Comparison of ENCODE assay signal across 8 cellular contexts in the genomic region with DNA sequence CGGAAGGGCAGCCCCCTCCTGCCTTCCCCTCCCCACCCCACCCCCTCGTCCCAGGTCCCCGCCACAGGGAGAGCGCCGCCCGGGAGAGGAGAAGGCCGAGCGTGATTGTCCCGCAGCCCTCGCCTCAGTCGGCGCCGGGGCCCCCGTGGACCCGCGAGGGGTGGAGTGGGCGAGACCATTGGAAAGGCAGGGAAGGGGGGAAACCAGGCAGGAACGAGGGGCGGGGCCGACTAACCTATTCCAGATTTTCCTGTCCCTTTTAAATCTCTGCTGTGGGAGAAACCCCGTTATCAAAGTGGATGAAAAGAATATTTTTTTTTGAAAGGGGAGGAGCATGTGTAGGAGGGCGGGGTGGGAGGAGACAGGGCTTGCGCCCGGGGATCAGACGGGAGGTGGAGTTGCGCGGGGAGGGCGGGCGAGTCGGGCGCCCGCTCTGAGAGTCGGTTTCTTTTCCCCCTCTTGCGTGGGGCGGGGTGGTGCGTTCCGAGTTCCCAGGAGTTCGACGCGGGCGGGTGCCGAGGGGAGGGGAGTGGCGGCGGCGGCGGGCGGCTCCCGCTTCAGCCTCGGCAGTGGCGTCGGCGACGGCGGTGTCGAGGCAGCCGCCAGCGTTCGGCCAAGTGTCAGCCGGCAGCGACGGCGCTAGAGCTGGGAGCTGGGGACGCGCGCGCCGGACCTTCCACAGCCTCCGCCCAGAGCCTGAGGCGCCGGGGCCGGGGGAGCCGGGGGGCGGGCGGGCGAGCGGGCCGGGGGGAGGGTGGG. TPM values are rescaled to one million over a fixed set of nuclear protein-coding genes. Genes with fewer than 3 reads are reported as not detected.
DNase-seq lines count a peak whose midpoint lies in the region; ATAC-seq and TF ChIP-seq lines count a peak whose summit lies in the region.

A gene with protein sequence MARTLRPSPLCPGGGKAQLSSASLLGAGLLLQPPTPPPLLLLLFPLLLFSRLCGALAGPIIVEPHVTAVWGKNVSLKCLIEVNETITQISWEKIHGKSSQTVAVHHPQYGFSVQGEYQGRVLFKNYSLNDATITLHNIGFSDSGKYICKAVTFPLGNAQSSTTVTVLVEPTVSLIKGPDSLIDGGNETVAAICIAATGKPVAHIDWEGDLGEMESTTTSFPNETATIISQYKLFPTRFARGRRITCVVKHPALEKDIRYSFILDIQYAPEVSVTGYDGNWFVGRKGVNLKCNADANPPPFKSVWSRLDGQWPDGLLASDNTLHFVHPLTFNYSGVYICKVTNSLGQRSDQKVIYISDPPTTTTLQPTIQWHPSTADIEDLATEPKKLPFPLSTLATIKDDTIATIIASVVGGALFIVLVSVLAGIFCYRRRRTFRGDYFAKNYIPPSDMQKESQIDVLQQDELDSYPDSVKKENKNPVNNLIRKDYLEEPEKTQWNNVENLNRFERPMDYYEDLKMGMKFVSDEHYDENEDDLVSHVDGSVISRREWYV (plus strand): TSS at position 560 of the 759 bp plus-strand sequence. CDS start 202 bp downstream, outside the sequence.

- no peaks in the 10 kb centered on the region for H3K9me3 Mint-ChIP-seq in T-helper 2 cell treated with Interferon-gamma antibody and Interleukin-4, amounts not matched to agents 5 μg/mL and 100 μg/mL, for 36 hours

- H3K27ac ChIP-seq in right atrium auricular region (peak within 1 kb of the TSS; percentile 91 to 92), tibial nerve (peak within 1 kb of the TSS; percentile 79 to 94 (median 92))

- TF ChIP-seq CTCF in astrocyte of the cerebellum (IDR thresholded peaks at IDR 0.05; ENCODE audit: low read depth, low read length, missing control alignments) (no peak), right atrium auricular region (IDR thresholded peaks at IDR 0.05) (no peak), tibial nerve (IDR thresholded peaks at IDR 0.05) (peak in 1 of 5 experiments; percentile 32)

- peak within 1 kb of the TSS; percentile 87 for H3K4me3 Mint-ChIP-seq in T-helper 2 cell treated with Interferon-gamma antibody and Interleukin-4, amounts not matched to agents 5 μg/mL and 100 μg/mL, for 36 hours

- peaks cover 22% of the 10 kb centered on the region for H3K4me1 Mint-ChIP-seq in T-helper 2 cell treated with Interferon-gamma antibody and Interleukin-4, amounts not matched to agents 5 μg/mL and 100 μg/mL, for 36 hours (ENCODE audit: low read depth)

- DNase-seq in DMS 273 (lab: John Stamatoyannopoulos, UW; ENCODE audit: unreplicated experiment) = peak; percentile 97
- peak; percentile 46 to 53 for DNase-seq in Kasumi-1 (lab: John Stamatoyannopoulos, UW)
- peak; percentile 73 for DNase-seq in T-helper 2 cell treated with Interferon-gamma antibody and Interleukin-4, amounts not matched to agents 5 μg/mL and 100 μg/mL, for 36 hours (ENCODE audit: low spot score)
- peak; percentile 97 for DNase-seq in astrocyte of the cerebellum (ENCODE audit: low read depth)
- peak; percentile 90 for DNase-seq in right atrium auricular region (ENCODE audit: low spot score)
- DNase-seq in posterior vena cava (ENCODE audit: low spot score) = peak; percentile 98
- peak; percentile 89 to 90 for DNase-seq in tibial nerve (ENCODE audit: low spot score in 2 of 2)

- intact Hi-C loops in posterior vena cava (cut with DNase I) = no loop called here

- H3K36me3 ChIP-seq in right atrium auricular region (no peaks in the 10 kb centered on the region), tibial nerve (no peaks in the 10 kb centered on the region)

- H3K9me3 ChIP-seq in right atrium auricular region (no peaks in the 10 kb centered on the region), tibial nerve (no peaks in the 10 kb centered on the region)

- WGBS in tibial nerve, 2 donors = 1 to 2% methylated on average over 37 to 42 of the region's 77 CpGs

- peak; percentile 83 for ATAC-seq in GM21619 (IDR thresholded peaks at IDR 0.05; ENCODE audit: unreplicated experiment)

- H3K4me1 ChIP-seq in right atrium auricular region (peaks cover 0 to 24% of the 10 kb centered on the region in 2 donors), tibial nerve (peaks cover 0 to 35% (median 2%) of the 10 kb centered on the region in 4 donors)

- in situ Hi-C loops in astrocyte of the cerebellum (cut with HindIII; ENCODE audit: low sequenced_read_pairs) = loop anchor here (5.0 kb wide), 1 partner anchor 101 kb away; no protein-coding TSS in a partner anchor

- peak in 1 of 2 donors; percentile 87 for TF ChIP-seq EP300 in tibial nerve (IDR thresholded peaks at IDR 0.05)

- peak within 1 kb of the TSS; percentile 78 for H3K4me3 ChIP-seq in astrocyte of the cerebellum (ENCODE audit: low read depth, low read length)
- H3K4me3 ChIP-seq in right atrium auricular region = peak within 1 kb of the TSS; percentile 85 to 94
- peak within 1 kb of the TSS; percentile 85 to 88 (median 85) for H3K4me3 ChIP-seq in tibial nerve

- peaks cover 75% of the 10 kb centered on the region for H3K27me3 Mint-ChIP-seq in T-helper 2 cell treated with Interferon-gamma antibody and Interleukin-4, amounts not matched to agents 5 μg/mL and 100 μg/mL, for 36 hours (ENCODE audit: low read depth)

- peak within 1 kb of the TSS; percentile 37 for H3K27ac Mint-ChIP-seq in T-helper 2 cell treated with Interferon-gamma antibody and Interleukin-4, amounts not matched to agents 5 μg/mL and 100 μg/mL, for 36 hours

- TF ChIP-seq POLR2A in tibial nerve (IDR thresholded peaks at IDR 0.05) = peak; percentile 28 to 63

- H3K36me3 Mint-ChIP-seq in T-helper 2 cell treated with Interferon-gamma antibody and Interleukin-4, amounts not matched to agents 5 μg/mL and 100 μg/mL, for 36 hours (ENCODE audit: low read depth) = no peaks in the 10 kb centered on the region

- H3K27me3 ChIP-seq in right atrium auricular region (no peaks in the 10 kb centered on the region), tibial nerve (no peaks in the 10 kb centered on the region)

RNA-seq across cellular contexts. Expression of the gene that starts here (rescaled TPM):
- total RNA-seq in right atrium auricular region (10 to 100 TPM in 1 of 2 donors, 1 to 10 TPM in 1; 8.8 to 16.6 TPM), posterior vena cava (10 to 100 TPM; 21.0 to 21.8 TPM), tibial nerve (10 to 100 TPM; 27.1 to 40.2 (median 29.1) TPM)

Comparison
In these comparisons a context has a peak if more than half of its experiments do, and no peak if none do; other contexts are left out.
1. Peak in every context shown above with its lines: DNase-seq, ATAC-seq, H3K4me3 ChIP-seq and H3K27ac ChIP-seq.